Comparison of ENCODE assay signal across 26 cellular contexts in the genomic region with DNA sequence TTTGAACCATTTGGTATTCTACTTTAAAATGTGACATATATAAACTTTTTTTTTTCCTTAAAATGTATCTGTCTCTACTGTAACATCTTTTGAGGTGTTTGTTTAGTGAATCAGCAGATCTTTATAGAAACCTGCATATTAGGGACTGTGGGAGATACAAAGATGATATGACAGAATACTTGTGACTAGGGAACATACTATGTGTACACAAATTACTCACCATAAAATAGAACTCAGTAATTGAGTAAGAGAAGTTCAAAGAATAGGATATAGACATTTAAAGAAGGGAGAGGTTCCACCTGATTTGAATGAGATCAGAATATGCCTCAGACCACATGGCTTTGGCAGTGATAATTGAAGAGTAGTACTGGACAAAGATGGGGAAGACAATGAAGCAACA.
"Had no signal": no experiment of that assay in that cellular context is flagged by ENCODE, and none has a peak within 500 bp of the region (broad histone marks: within the 10 kb centered on the region; RNA-seq: fewer than 3 reads in every experiment).

No MANE protein-coding gene starts in this region.

- DNase-seq: activated CD4-positive, alpha-beta T cell treated with anti-CD3 and anti-CD28 coated beads for 1 hour; activated CD4-positive, alpha-beta T cell treated with anti-CD3 and anti-CD28 coated beads, Interleukin-2, amount 50 U/mL, for 1 hour; activated CD8-positive, alpha-beta T cell treated with anti-CD3 and anti-CD28 coated beads for 36 hours; activated effector memory CD4-positive, alpha-beta T cell treated with anti-CD3 and anti-CD28 coated beads, Interleukin-2, amount 50 U/mL, for 16 hours; activated naive CD4-positive, alpha-beta T cell treated with anti-CD3 and anti-CD28 coated beads for 36 hours; activated naive CD8-positive, alpha-beta T cell treated with anti-CD3 and anti-CD28 coated beads, Interleukin-2, amount 10 ng/mL, durations not matched to agents 7 days and 5 days; caudate nucleus; esophagus squamous epithelium; islet precursor cell; left ventricle myocardium superior; naive B cell; nephron progenitor cell; ovary; right lobe of liver; stimulated activated CD4-positive, alpha-beta T cell treated with anti-CD3 and anti-CD28 coated beads, Interleukin-4, amount 100 ng/mL, for 1 hour; stimulated activated naive CD8-positive, alpha-beta T cell treated with anti-CD3 and anti-CD28 coated beads, Interleukin-15, Interleukin-2, amounts not matched to agents 100 U/mL and 50 U/mL, for 24 hours; T-helper 2 cell; testis; transverse colon had no signal

- H3K9me3 ChIP-seq: ascending aorta, esophagus squamous epithelium, neutrophil, ovary, right lobe of liver, testis, transverse colon had no signal

- FAIRE-seq: frontal cortex, urothelium cell line had no signal

- H3K4me3 Mint-ChIP-seq: activated CD8-positive, alpha-beta T cell treated with anti-CD3 and anti-CD28 coated beads for 36 hours; activated naive CD4-positive, alpha-beta T cell treated with anti-CD3 and anti-CD28 coated beads for 36 hours; activated naive CD8-positive, alpha-beta T cell treated with anti-CD3 and anti-CD28 coated beads, Interleukin-2, amount 10 ng/mL, durations not matched to agents 7 days and 5 days; brain; naive B cell; nephron progenitor cell; WTC11 had no signal

- H3K27ac Mint-ChIP-seq: activated CD8-positive, alpha-beta T cell treated with anti-CD3 and anti-CD28 coated beads for 36 hours; activated naive CD4-positive, alpha-beta T cell treated with anti-CD3 and anti-CD28 coated beads for 36 hours; activated naive CD8-positive, alpha-beta T cell treated with anti-CD3 and anti-CD28 coated beads, Interleukin-2, amount 10 ng/mL, durations not matched to agents 7 days and 5 days; brain; nephron progenitor cell; progenitor cell of endocrine pancreas; WTC11 had no signal

- ATAC-seq: activated CD8-positive, alpha-beta T cell treated with anti-CD3 and anti-CD28 coated beads for 36 hours; left ventricle myocardium superior; right lobe of liver; stimulated activated naive CD8-positive, alpha-beta T cell treated with anti-CD3 and anti-CD28 coated beads, Interleukin-15, Interleukin-2, amounts not matched to agents 100 U/mL and 50 U/mL, for 24 hours; WTC11 had no signal

- H3K4me3 ChIP-seq: ascending aorta, esophagus squamous epithelium, ovary, right lobe of liver, testis, transverse colon had no signal

- H3K9me3 Mint-ChIP-seq: activated CD8-positive, alpha-beta T cell treated with anti-CD3 and anti-CD28 coated beads for 36 hours; activated naive CD4-positive, alpha-beta T cell treated with anti-CD3 and anti-CD28 coated beads for 36 hours; activated naive CD8-positive, alpha-beta T cell treated with anti-CD3 and anti-CD28 coated beads, Interleukin-2, amount 10 ng/mL, durations not matched to agents 7 days and 5 days; brain; naive B cell; nephron progenitor cell; WTC11 had no signal

- H3K27ac ChIP-seq: ascending aorta, esophagus squamous epithelium, neutrophil, ovary, right lobe of liver, testis, transverse colon had no signal

- H3K27me3 Mint-ChIP-seq: activated CD8-positive, alpha-beta T cell treated with anti-CD3 and anti-CD28 coated beads for 36 hours; activated naive CD8-positive, alpha-beta T cell treated with anti-CD3 and anti-CD28 coated beads, Interleukin-2, amount 10 ng/mL, durations not matched to agents 7 days and 5 days; naive B cell; progenitor cell of endocrine pancreas had no signal

- H3K4me1 ChIP-seq: ascending aorta, esophagus squamous epithelium, right lobe of liver, testis, transverse colon had no signal

- H3K4me1 Mint-ChIP-seq: activated naive CD8-positive, alpha-beta T cell treated with anti-CD3 and anti-CD28 coated beads, Interleukin-2, amount 10 ng/mL, durations not matched to agents 7 days and 5 days; brain; naive B cell; WTC11 had no signal

- H3K27me3 ChIP-seq: ascending aorta, esophagus squamous epithelium, neutrophil, ovary, right lobe of liver, testis, transverse colon had no signal
